8 cellular contexts compared by ENCODE assay signal in genomic region chr13:58455094-58455493, GRCh38.
"Had no signal": no experiment of that assay in that cellular context is flagged by ENCODE, and none has a peak within 500 bp of the region (broad histone marks: within the 10 kb centered on the region; RNA-seq: fewer than 3 reads in every experiment).

No MANE protein-coding gene starts in this region.

- H3K4me3 ChIP-seq: GM12878 had no signal

- FAIRE-seq: G401.6, GM12878, GM12891, GM12892, GM18507, GM19239 had no signal

- DNase-seq: GDM1, GF-D8 had no signal

- ATAC-seq: GM12878 had no signal
